ENCODE assay signal across 14 cellular contexts in genomic region chrX:150084474-150085229, GRCh38.
DNase-seq lines count a peak whose midpoint lies in the region; ATAC-seq and TF ChIP-seq lines count a peak whose summit lies in the region.
"Had no signal": no experiment of that assay in that cellular context is flagged by ENCODE, and none has a peak within 500 bp of the region (broad histone marks: within the 10 kb centered on the region; RNA-seq: fewer than 3 reads in every experiment).

No MANE protein-coding gene starts in this region.

- H3K4me3 ChIP-seq in adipocyte (ENCODE audit: low read length) (peak overlapping the region; percentile 40), foreskin fibroblast (ENCODE audit: low read depth in 1 of 2, low read length in 2 of 2) (no peak overlapping the region), suprapubic skin (no peak overlapping the region), thyroid gland (replicated peaks in 1 of 3) (no peak overlapping the region)
- H3K4me3 ChIP-seq: neural progenitor cell, stomach had no signal

- H3K9ac ChIP-seq in adipocyte (ENCODE audit: low read length), result peak overlapping the region; percentile 53
- H3K9ac ChIP-seq: neural progenitor cell had no signal

- H3K36me3 ChIP-seq in adipocyte (ENCODE audit: control insufficient read depth, insufficient read depth, low read length, severe bottlenecking) (no peaks in the 10 kb centered on the region), suprapubic skin (no peaks in the 10 kb centered on the region), thyroid gland (no peaks in the 10 kb centered on the region)
- H3K36me3 ChIP-seq: neural progenitor cell, stomach had no signal

- DNase-seq in A172 (ENCODE audit: low spot score) (peak; percentile 86), HCEC 1CT (peak; percentile 60), adipocyte (ENCODE audit: low read depth) (peak; percentile 55), foreskin fibroblast (peak; percentile 36 to 67), suprapubic skin (ENCODE audit: low spot score in 2 of 2) (no peak), thyroid gland (no peak)
- DNase-seq in stimulated activated naive CD8-positive, alpha-beta T cell treated with anti-CD3 and anti-CD28 coated beads, Interleukin-15, Interleukin-2, amounts not matched to agents 100 U/mL and 50 U/mL, for 24 hours, result no peak
- DNase-seq: CD4-positive, CD25-positive, alpha-beta regulatory T cell; islet precursor cell; NCI-H524 treated with DMSO at 0.1 percent for 48 hours; stomach; T-helper 1 cell had no signal

- no peak for TF ChIP-seq EP300 in suprapubic skin (IDR thresholded peaks at IDR 0.05)

- H3K27me3 ChIP-seq in adipocyte (replicated peaks; ENCODE audit: control insufficient read depth, insufficient read depth, low read length) (no peaks in the 10 kb centered on the region), suprapubic skin (no peaks in the 10 kb centered on the region), thyroid gland (no peaks in the 10 kb centered on the region)
- H3K27me3 ChIP-seq: neural progenitor cell, stomach had no signal

- H3K27ac ChIP-seq in suprapubic skin, result no peak overlapping the region
- no peak overlapping the region for H3K27ac ChIP-seq in thyroid gland
- H3K27ac ChIP-seq: neural progenitor cell, stomach had no signal

- ATAC-seq in GM19023 (IDR thresholded peaks at IDR 0.05; ENCODE audit: unreplicated experiment), result no peak
- no peak for ATAC-seq in stimulated activated naive CD8-positive, alpha-beta T cell treated with anti-CD3 and anti-CD28 coated beads, Interleukin-15, Interleukin-2, amounts not matched to agents 100 U/mL and 50 U/mL, for 24 hours

- peaks cover 18% of the 10 kb centered on the region for H3K4me1 ChIP-seq in adipocyte (ENCODE audit: control insufficient read depth, insufficient read depth, low read length)
- no peaks in the 10 kb centered on the region for H3K4me1 ChIP-seq in suprapubic skin
- H3K4me1 ChIP-seq in thyroid gland, result no peaks in the 10 kb centered on the region
- H3K4me1 ChIP-seq: neural progenitor cell had no signal

- TF ChIP-seq POLR2A in suprapubic skin (IDR thresholded peaks at IDR 0.05) (no peak), thyroid gland (IDR thresholded peaks at IDR 0.05) (no peak)

- 65% methylated on average over 7 of the region's 7 CpGs for WGBS in suprapubic skin
- 74 to 80% methylated on average over 7 of the region's 7 CpGs for WGBS in thyroid gland, 2 donors

- TF ChIP-seq CTCF in foreskin fibroblast (IDR thresholded peaks at IDR 0.05; ENCODE audit: low read depth, low read length) (no peak), suprapubic skin (IDR thresholded peaks at IDR 0.05) (no peak), thyroid gland (IDR thresholded peaks at IDR 0.05) (no peak)

- H3K9me3 ChIP-seq in adipocyte (ENCODE audit: control insufficient read depth, low read length), result no peaks in the 10 kb centered on the region
- no peaks in the 10 kb centered on the region for H3K9me3 ChIP-seq in suprapubic skin
- no peaks in the 10 kb centered on the region for H3K9me3 ChIP-seq in thyroid gland
- H3K9me3 ChIP-seq: stomach had no signal

- intact Hi-C loops in thyroid gland (cut with DNase I), result no loop called here

Comparison
In these comparisons a context has a peak if more than half of its experiments do, and no peak if none do; other contexts are left out.
1. DNase-seq: peak in A172 (single experiment), HCEC 1CT (single experiment), adipocyte (single experiment) and foreskin fibroblast (2 of 2); none in suprapubic skin (0 of 2), thyroid gland (0 of 2) and stimulated activated naive CD8-positive, alpha-beta T cell treated with anti-CD3 and anti-CD28 coated beads, Interleukin-15, Interleukin-2, amounts not matched to agents 100 U/mL and 50 U/mL, for 24 hours (single experiment).